ENCODE assay signal across 18 cellular contexts in genomic region chr1:175089319-175089718, GRCh38. TPM values are rescaled to one million over a fixed set of nuclear protein-coding genes. Genes with fewer than 3 reads are reported as not detected.
DNase-seq lines count a peak whose midpoint lies in the region; ATAC-seq and TF ChIP-seq lines count a peak whose summit lies in the region.
"Had no signal": no experiment of that assay in that cellular context is flagged by ENCODE, and none has a peak within 500 bp of the region (broad histone marks: within the 10 kb centered on the region; RNA-seq: fewer than 3 reads in every experiment).

No MANE protein-coding gene starts in this region.

- no peak overlapping the region for H2BK12ac ChIP-seq in neuronal stem cell (ENCODE audit: low read length)

- peak overlapping the region; percentile 19 for H2AFZ ChIP-seq in neuronal stem cell (ENCODE audit: low read length)

- H3K36me3 ChIP-seq in HAP-1 (replicated peaks) (no peaks in the 10 kb centered on the region), left ventricle myocardium inferior (no peaks in the 10 kb centered on the region), neuronal stem cell (replicated peaks in 1 of 2; ENCODE audit: control insufficient read depth in 2 of 2, insufficient read depth in 2 of 2, low read length in 2 of 2) (no peaks in the 10 kb centered on the region), MG63 (no peaks in the 10 kb centered on the region)
- H3K36me3 ChIP-seq: BLaER1 treated with 17β-estradiol and CSF1 and Interleukin-3, amounts not matched to agents 10 nM and 100 nM had no signal

- no peaks in the 10 kb centered on the region for H3K9me3 ChIP-seq in HAP-1
- no peaks in the 10 kb centered on the region for H3K9me3 ChIP-seq in left ventricle myocardium inferior (replicated peaks)
- H3K9me3 ChIP-seq in neuronal stem cell (replicated peaks in 1 of 2; ENCODE audit: control insufficient read depth in 2 of 2, insufficient read depth in 1 of 2, low read depth in 1 of 2, low read length in 2 of 2): no peaks in the 10 kb centered on the region
- H3K9me3 ChIP-seq in MG63: no peaks in the 10 kb centered on the region
- H3K9me3 ChIP-seq: BLaER1 treated with 17β-estradiol and CSF1 and Interleukin-3, amounts not matched to agents 10 nM and 100 nM had no signal

- no peak overlapping the region for H3K14ac ChIP-seq in neuronal stem cell (ENCODE audit: low read length)

- H3K4me3 ChIP-seq in HAP-1 (no peak overlapping the region), left ventricle myocardium inferior (no peak overlapping the region), neuronal stem cell (ENCODE audit: low read length in 2 of 2) (no peak overlapping the region), MG63 (no peak overlapping the region)
- H3K4me3 ChIP-seq: BLaER1 treated with 17β-estradiol and CSF1 and Interleukin-3, amounts not matched to agents 10 nM and 100 nM had no signal

- H4K91ac ChIP-seq in neuronal stem cell (ENCODE audit: low read depth, low read length, poor library complexity): no peak overlapping the region

- DNase-seq in HAP-1 (ENCODE audit: low spot score in 2 of 2) (peak; percentile 51 to 72), SK-N-DZ (ENCODE audit: low spot score) (peak; percentile 28), left ventricle myocardium inferior (peak; percentile 43), neuronal stem cell (ENCODE audit: low spot score) (peak; percentile 14), AG08395 (ENCODE audit: low spot score) (no peak), CD1c-positive myeloid dendritic cell (ENCODE audit: extremely low spot score) (no peak), MG63 (no peak)
- DNase-seq: COR-L47, DMS53, H7, NCI-H146, NCI-H446 treated with DMSO at 0.1 percent for 48 hours, NCI-H774, SHP77 had no signal

- intact Hi-C loops in left ventricle myocardium inferior (cut with micrococcal nuclease): no loop called here

- no peaks in the 10 kb centered on the region for H3K79me1 ChIP-seq in neuronal stem cell (ENCODE audit: low read depth, low read length)

- H3K4ac ChIP-seq in neuronal stem cell (ENCODE audit: low read length): no peak overlapping the region

- peak overlapping the region; percentile 42 for H3K27ac ChIP-seq in left ventricle myocardium inferior (replicated peaks)
- H3K27ac ChIP-seq in neuronal stem cell (replicated peaks; ENCODE audit: low read length): no peak overlapping the region
- H3K27ac ChIP-seq: BLaER1 treated with 17β-estradiol and CSF1 and Interleukin-3, amounts not matched to agents 10 nM and 100 nM had no signal

- peaks cover 4% of the 10 kb centered on the region for H3K4me1 ChIP-seq in HAP-1
- H3K4me1 ChIP-seq in left ventricle myocardium inferior: peaks cover 14% of the 10 kb centered on the region
- peaks cover 5 to 15% of the 10 kb centered on the region in 2 donors for H3K4me1 ChIP-seq in neuronal stem cell (ENCODE audit: control insufficient read depth in 2 of 2, insufficient read depth in 1 of 2, low read depth in 1 of 2, low read length in 2 of 2)

- H3K23ac ChIP-seq in neuronal stem cell (ENCODE audit: low read depth, low read length, poor library complexity): peak overlapping the region; percentile 16

- no peak overlapping the region for H2AK5ac ChIP-seq in neuronal stem cell (ENCODE audit: low read depth, low read length)

- H3K27me3 ChIP-seq in HAP-1 (ENCODE audit: low read depth) (no peaks in the 10 kb centered on the region), left ventricle myocardium inferior (ENCODE audit: low read depth) (peaks cover 3% of the 10 kb centered on the region), neuronal stem cell (ENCODE audit: control insufficient read depth in 3 of 3, insufficient read depth in 3 of 3, low read depth in 1 of 3, low read length in 3 of 3) (no peaks in the 10 kb centered on the region), MG63 (no peaks in the 10 kb centered on the region; the same call in 1 of the 2 replicates)
- H3K27me3 ChIP-seq: BLaER1 treated with 17β-estradiol and CSF1 and Interleukin-3, amounts not matched to agents 10 nM and 100 nM had no signal

- in situ Hi-C loops in HAP-1 (cut with MboI; ENCODE audit: low sequenced_read_pairs): no loop called here

- no peak for TF ChIP-seq CTCF in left ventricle myocardium inferior (IDR thresholded peaks at IDR 0.05; ENCODE audit: borderline replicate concordance)

- no peak overlapping the region for H4K8ac ChIP-seq in neuronal stem cell (ENCODE audit: low read depth, low read length)

- H3K9ac ChIP-seq in neuronal stem cell (ENCODE audit: low read depth, low read length, poor library complexity): no peak overlapping the region
- H3K9ac ChIP-seq: BLaER1 treated with 17β-estradiol and CSF1 and Interleukin-3, amounts not matched to agents 10 nM and 100 nM had no signal

- H3K4me2 ChIP-seq in neuronal stem cell (ENCODE audit: insufficient read depth, low read length, poor library complexity, severe bottlenecking): no peak overlapping the region
- H3K4me2 ChIP-seq: BLaER1 treated with 17β-estradiol and CSF1 and Interleukin-3, amounts not matched to agents 10 nM and 100 nM had no signal

- no peak overlapping the region for H2BK120ac ChIP-seq in neuronal stem cell (ENCODE audit: low read depth, low read length)

- WGBS in neuronal stem cell (ENCODE audit: extremely low coverage in 2 of 2, insufficient read length in 2 of 2, insufficient replicate concordance in 1 of 2), 2 donors: no CpG with 5 or more reads among the region's 3 CpGs

- H3K18ac ChIP-seq in neuronal stem cell (ENCODE audit: low read length): no peak overlapping the region

- no peak for ATAC-seq in HG03095 (IDR thresholded peaks at IDR 0.05; ENCODE audit: unreplicated experiment)

- H2BK15ac ChIP-seq in neuronal stem cell (ENCODE audit: low read length): no peak overlapping the region

- no peak overlapping the region for H2BK5ac ChIP-seq in neuronal stem cell (ENCODE audit: low read length)

RNA-seq across cellular contexts. Expression of gene TNN, which starts 21.7 kb away (rescaled TPM):
- not detected in 2 replicates for polyA plus RNA-seq in SK-N-DZ (2014; cell fraction: cytosol; rRNA removed)
- not detected in 2 replicates for polyA plus RNA-seq in SK-N-DZ (2014; cell fraction: nucleus; rRNA removed)
- total RNA-seq in left ventricle myocardium inferior: not detected
- 0.07 TPM for polyA plus RNA-seq in neuronal stem cell (2013, experiment 1 of 2)
- 0.10 TPM for polyA plus RNA-seq in neuronal stem cell (2013, experiment 2 of 2)
- total RNA-seq in MG63 (2014; rRNA removed; shearing (Covaris generic); ENCODE audit: low replicate concordance): 0.23 TPM in 1 of 2 replicates, not detected in the other
- total RNA-seq: HT-29 had no signal
- polyA plus RNA-seq: IgD-negative memory B cell had no signal

Comparison
In these comparisons a context has a peak if more than half of its experiments do, and no peak if none do; other contexts are left out.
1. DNase-seq: peak in HAP-1 (2 of 2), SK-N-DZ (single experiment), left ventricle myocardium inferior (single experiment) and neuronal stem cell (single experiment); none in AG08395 (single experiment), CD1c-positive myeloid dendritic cell (single experiment) and MG63 (single experiment).